Comparison of ENCODE assay signal across 9 cellular contexts in genomic region chr11:6771926-6772898, GRCh38. TPM values are rescaled to one million over a fixed set of nuclear protein-coding genes. Genes with fewer than 3 reads are reported as not detected.
DNase-seq lines count a peak whose midpoint lies in the region; ATAC-seq and TF ChIP-seq lines count a peak whose summit lies in the region.
"Had no signal": no experiment of that assay in that cellular context is flagged by ENCODE, and none has a peak within 500 bp of the region (broad histone marks: within the 10 kb centered on the region; RNA-seq: fewer than 3 reads in every experiment).

A gene with protein sequence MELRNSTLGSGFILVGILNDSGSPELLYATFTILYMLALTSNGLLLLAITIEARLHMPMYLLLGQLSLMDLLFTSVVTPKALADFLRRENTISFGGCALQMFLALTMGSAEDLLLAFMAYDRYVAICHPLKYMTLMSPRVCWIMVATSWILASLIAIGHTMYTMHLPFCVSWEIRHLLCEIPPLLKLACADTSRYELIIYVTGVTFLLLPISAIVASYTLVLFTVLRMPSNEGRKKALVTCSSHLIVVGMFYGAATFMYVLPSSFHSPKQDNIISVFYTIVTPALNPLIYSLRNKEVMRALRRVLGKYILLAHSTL (minus strand): TSS chr11:6771976. CDS start chr11:6768957, 3,019 bp downstream.

- H3K4me3 ChIP-seq in GM23338 (no peak within 1 kb of the TSS), esophagus squamous epithelium (no peak within 1 kb of the TSS)
- H3K4me3 ChIP-seq in effector memory CD4-positive, alpha-beta T cell (ENCODE audit: insufficient read depth, low read depth, low read length, poor library complexity, severe bottlenecking) = no peak within 1 kb of the TSS

- no peaks in the 10 kb centered on the region for H3K27me3 ChIP-seq in GM23338 (ENCODE audit: insufficient read depth)
- no peaks in the 10 kb centered on the region for H3K27me3 ChIP-seq in esophagus squamous epithelium
- H3K27me3 ChIP-seq in effector memory CD4-positive, alpha-beta T cell (replicated peaks; ENCODE audit: control insufficient read depth, insufficient read depth, low read length, poor library complexity, severe bottlenecking) = no peaks in the 10 kb centered on the region

- no peaks in the 10 kb centered on the region for H3F3A ChIP-seq in GM23338 (replicated peaks; ENCODE audit: low read depth)

- H2AFZ ChIP-seq in GM23338 = no peak within 1 kb of the TSS

- H3K4me3 Mint-ChIP-seq in GM23338 = no peak within 1 kb of the TSS

- H3K4me1 ChIP-seq in GM23338 (ENCODE audit: insufficient read depth) (no peaks in the 10 kb centered on the region), esophagus squamous epithelium (no peaks in the 10 kb centered on the region)
- no peaks in the 10 kb centered on the region for H3K4me1 ChIP-seq in effector memory CD4-positive, alpha-beta T cell (ENCODE audit: control insufficient read depth, insufficient read depth, low read length, poor library complexity, severe bottlenecking)

- intact Hi-C loops in esophagus squamous epithelium (cut with DNase I) = no loop called here

- no peak within 1 kb of the TSS for H3K27ac Mint-ChIP-seq in GM23338

- 73 to 86% methylated on average over 3 of the region's 4 CpGs for WGBS in esophagus squamous epithelium, 2 donors

- H3K4me2 ChIP-seq in GM23338 = no peak within 1 kb of the TSS

- no peaks in the 10 kb centered on the region for H3K36me3 Mint-ChIP-seq in GM23338 (ENCODE audit: low read depth)

- H3K36me3 ChIP-seq in GM23338 (ENCODE audit: insufficient read depth) (no peaks in the 10 kb centered on the region), esophagus squamous epithelium (no peaks in the 10 kb centered on the region)
- no peaks in the 10 kb centered on the region for H3K36me3 ChIP-seq in effector memory CD4-positive, alpha-beta T cell (ENCODE audit: control insufficient read depth, insufficient read depth, low read length)

- peak; percentile 93 for ATAC-seq in GM18511 (IDR thresholded peaks at IDR 0.05; ENCODE audit: unreplicated experiment)
- peak; percentile 90 for ATAC-seq in GM21619 (IDR thresholded peaks at IDR 0.05; ENCODE audit: unreplicated experiment)
- ATAC-seq in HG03469 (IDR thresholded peaks at IDR 0.05; ENCODE audit: unreplicated experiment) = peak; percentile 92
- no peak for ATAC-seq in GM23338

- H3K27ac ChIP-seq in GM23338 (ENCODE audit: low read depth) (no peak within 1 kb of the TSS), esophagus squamous epithelium (no peak within 1 kb of the TSS)
- H3K27ac ChIP-seq in effector memory CD4-positive, alpha-beta T cell (ENCODE audit: insufficient read depth, low read length, poor library complexity, severe bottlenecking) = no peak within 1 kb of the TSS

- H3K79me2 ChIP-seq in GM23338 (replicated peaks; ENCODE audit: insufficient read depth) = no peaks in the 10 kb centered on the region

- TF ChIP-seq CTCF in GM23338 (conservative IDR thresholded peaks at IDR 0.05; ENCODE audit: low read depth in 2 of 2) (no peak), esophagus squamous epithelium (IDR thresholded peaks at IDR 0.05) (no peak)

- DNase-seq in inferior parietal cortex (ENCODE audit: extremely low spot score) (peak; percentile 15), GM23338 (ENCODE audit: low spot score) (no peak), esophagus squamous epithelium (lab: John Stamatoyannopoulos, UW) (no peak)
- DNase-seq in activated CD8-positive, alpha-beta memory T cell treated with anti-CD3 and anti-CD28 coated beads for 24 hours = no peak
- no peak for DNase-seq in effector memory CD4-positive, alpha-beta T cell
- DNase-seq: NCI-H1436 had no signal

- peaks cover 2% of the 10 kb centered on the region for H3K27me3 Mint-ChIP-seq in GM23338 (ENCODE audit: insufficient read depth, low read depth, poor library complexity)

- TF ChIP-seq POLR2A in esophagus squamous epithelium (IDR thresholded peaks at IDR 0.05) = no peak

- no peaks in the 10 kb centered on the region for H3K9me3 ChIP-seq in esophagus squamous epithelium
- no peaks in the 10 kb centered on the region for H3K9me3 ChIP-seq in effector memory CD4-positive, alpha-beta T cell (ENCODE audit: control insufficient read depth, low read length)

- no peaks in the 10 kb centered on the region for H4K20me1 ChIP-seq in GM23338 (replicated peaks; ENCODE audit: insufficient read depth)

- H3K4me1 Mint-ChIP-seq in GM23338 = no peaks in the 10 kb centered on the region

- H3K9me2 ChIP-seq in GM23338 (ENCODE audit: insufficient read depth) = 0 out of 2 replicates have a peak, but pooled peaks cover 2% of the 10 kb centered on the region

- no peaks in the 10 kb centered on the region for H3K9me3 Mint-ChIP-seq in GM23338

TF ChIP-seq in GM23338, 12 proteins besides CTCF, POLR2A, EP300 and RAD21 (continues in another document):
- TF ChIP-seq STAT1 (IDR thresholded peaks at IDR 0.05; ENCODE audit: unreplicated experiment) = no peak
- TF ChIP-seq NANOG (IDR thresholded peaks at IDR 0.05; ENCODE audit: borderline replicate concordance) = no peak
- no peak for TF ChIP-seq CREB1 (CRISPR knock-in tag; IDR thresholded peaks at IDR 0.05; ENCODE audit: low read depth)
- TF ChIP-seq EZH2 (IDR thresholded peaks at IDR 0.05; ENCODE audit: low read depth, unreplicated experiment) = no peak
- no peak for TF ChIP-seq POLR2AphosphoS5 (IDR thresholded peaks at IDR 0.05; ENCODE audit: low read depth)
- TF ChIP-seq, protein P1, sequence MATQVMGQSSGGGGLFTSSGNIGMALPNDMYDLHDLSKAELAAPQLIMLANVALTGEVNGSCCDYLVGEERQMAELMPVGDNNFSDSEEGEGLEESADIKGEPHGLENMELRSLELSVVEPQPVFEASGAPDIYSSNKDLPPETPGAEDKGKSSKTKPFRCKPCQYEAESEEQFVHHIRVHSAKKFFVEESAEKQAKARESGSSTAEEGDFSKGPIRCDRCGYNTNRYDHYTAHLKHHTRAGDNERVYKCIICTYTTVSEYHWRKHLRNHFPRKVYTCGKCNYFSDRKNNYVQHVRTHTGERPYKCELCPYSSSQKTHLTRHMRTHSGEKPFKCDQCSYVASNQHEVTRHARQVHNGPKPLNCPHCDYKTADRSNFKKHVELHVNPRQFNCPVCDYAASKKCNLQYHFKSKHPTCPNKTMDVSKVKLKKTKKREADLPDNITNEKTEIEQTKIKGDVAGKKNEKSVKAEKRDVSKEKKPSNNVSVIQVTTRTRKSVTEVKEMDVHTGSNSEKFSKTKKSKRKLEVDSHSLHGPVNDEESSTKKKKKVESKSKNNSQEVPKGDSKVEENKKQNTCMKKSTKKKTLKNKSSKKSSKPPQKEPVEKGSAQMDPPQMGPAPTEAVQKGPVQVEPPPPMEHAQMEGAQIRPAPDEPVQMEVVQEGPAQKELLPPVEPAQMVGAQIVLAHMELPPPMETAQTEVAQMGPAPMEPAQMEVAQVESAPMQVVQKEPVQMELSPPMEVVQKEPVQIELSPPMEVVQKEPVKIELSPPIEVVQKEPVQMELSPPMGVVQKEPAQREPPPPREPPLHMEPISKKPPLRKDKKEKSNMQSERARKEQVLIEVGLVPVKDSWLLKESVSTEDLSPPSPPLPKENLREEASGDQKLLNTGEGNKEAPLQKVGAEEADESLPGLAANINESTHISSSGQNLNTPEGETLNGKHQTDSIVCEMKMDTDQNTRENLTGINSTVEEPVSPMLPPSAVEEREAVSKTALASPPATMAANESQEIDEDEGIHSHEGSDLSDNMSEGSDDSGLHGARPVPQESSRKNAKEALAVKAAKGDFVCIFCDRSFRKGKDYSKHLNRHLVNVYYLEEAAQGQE (IDR thresholded peaks at IDR 0.05; ENCODE audit: unreplicated experiment) = no peak
- TF ChIP-seq, protein P2, sequence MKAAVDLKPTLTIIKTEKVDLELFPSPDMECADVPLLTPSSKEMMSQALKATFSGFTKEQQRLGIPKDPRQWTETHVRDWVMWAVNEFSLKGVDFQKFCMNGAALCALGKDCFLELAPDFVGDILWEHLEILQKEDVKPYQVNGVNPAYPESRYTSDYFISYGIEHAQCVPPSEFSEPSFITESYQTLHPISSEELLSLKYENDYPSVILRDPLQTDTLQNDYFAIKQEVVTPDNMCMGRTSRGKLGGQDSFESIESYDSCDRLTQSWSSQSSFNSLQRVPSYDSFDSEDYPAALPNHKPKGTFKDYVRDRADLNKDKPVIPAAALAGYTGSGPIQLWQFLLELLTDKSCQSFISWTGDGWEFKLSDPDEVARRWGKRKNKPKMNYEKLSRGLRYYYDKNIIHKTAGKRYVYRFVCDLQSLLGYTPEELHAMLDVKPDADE (IDR thresholded peaks at IDR 0.05) = no peak
- no peak for TF ChIP-seq ZNF114 (CRISPR knock-in tag; IDR thresholded peaks at IDR 0.05)
- no peak for TF ChIP-seq EZH2phosphoT487 (IDR thresholded peaks at IDR 0.05; ENCODE audit: unreplicated experiment)

RNA-seq across cellular contexts. Expression of the gene that starts here (rescaled TPM):
- 0.31 and 0.45 TPM in 2 replicates for total RNA-seq in GM23338 (2014; rRNA removed; shearing (Covaris generic))
- polyA plus RNA-seq in GM23338 (2016; fragmentation: Nextera tagmentation; extraction: Ambion mirVana) = 0.11 and 0.26 TPM in 2 replicates
- total RNA-seq in esophagus squamous epithelium = under 1 TPM in 3 of 4 donors, not detected in 1; 0.08 to 0.76 (median 0.13) TPM
